Comparison of ENCODE assay signal across 15 cellular contexts in genomic region chr6:36692861-36693702, GRCh38. TPM values are rescaled to one million over a fixed set of nuclear protein-coding genes. Genes with fewer than 3 reads are reported as not detected.
DNase-seq lines count a peak whose midpoint lies in the region; ATAC-seq and TF ChIP-seq lines count a peak whose summit lies in the region.
"Had no signal": no experiment of that assay in that cellular context is flagged by ENCODE, and none has a peak within 500 bp of the region (broad histone marks: within the 10 kb centered on the region; RNA-seq: fewer than 3 reads in every experiment).

No MANE protein-coding gene starts in this region.

- DNase-seq in Right ventricle myocardium superior, result peak; percentile 84
- no peak for DNase-seq in cardiac septum (ENCODE audit: low spot score)
- DNase-seq in cerebellar cortex (ENCODE audit: low spot score), result peak; percentile 80
- DNase-seq in memory B cell (ENCODE audit: low spot score in 2 of 2), result no peak
- DNase-seq in upper lobe of right lung, result peak; percentile 70
- DNase-seq in OCI-M1 (lab: John Stamatoyannopoulos, UW), result no peak
- DNase-seq: activated T-cell treated with anti-CD3 and anti-CD28 coated beads, Interleukin-2, amount 50 U/mL, for 1 hour; BE2C; mesenchymal stem cell had no signal

- intact Hi-C loops in Right ventricle myocardium superior (cut with DNase I) (no loop called here), cardiac septum (cut with DNase I) (no loop called here), upper lobe of right lung (cut with DNase I) (loop anchor here (5.0 kb wide), 1 partner anchor 64 kb away; no protein-coding TSS in a partner anchor)

- H3K36me3 ChIP-seq in upper lobe of right lung, result no peaks in the 10 kb centered on the region
- H3K36me3 ChIP-seq: BE2C, HAP-1 had no signal

- H3K4me3 Mint-ChIP-seq in memory B cell, result no peak overlapping the region
- H3K4me3 Mint-ChIP-seq: brain had no signal

- H3K27me3 ChIP-seq in upper lobe of right lung, result no peaks in the 10 kb centered on the region
- H3K27me3 ChIP-seq: BE2C, hepatocyte had no signal

- no peak overlapping the region for H3K27ac ChIP-seq in upper lobe of right lung
- H3K27ac ChIP-seq: hepatocyte had no signal

- H3K4me1 ChIP-seq in upper lobe of right lung, result peaks cover 8% of the 10 kb centered on the region
- H3K4me1 ChIP-seq: BE2C, HAP-1 had no signal

- H3K4me1 Mint-ChIP-seq in memory B cell, result peaks cover 72% of the 10 kb centered on the region
- H3K4me1 Mint-ChIP-seq: brain had no signal

- peak; percentile 90 for ATAC-seq in Right ventricle myocardium superior (ENCODE audit: poor library complexity)
- no peak for ATAC-seq in memory B cell (ENCODE audit: low read depth)
- peak; percentile 67 for ATAC-seq in upper lobe of right lung
- no peak for ATAC-seq in GM21619 (IDR thresholded peaks at IDR 0.05; ENCODE audit: unreplicated experiment)
- no peak for ATAC-seq in GM21367 (IDR thresholded peaks at IDR 0.05; ENCODE audit: unreplicated experiment)

- no peak overlapping the region for H3K4me3 ChIP-seq in upper lobe of right lung
- H3K4me3 ChIP-seq: HAP-1, hepatocyte had no signal

- no peaks in the 10 kb centered on the region for H3K9me3 Mint-ChIP-seq in memory B cell

- H3K36me3 Mint-ChIP-seq in memory B cell, result peaks cover 2% of the 10 kb centered on the region
- H3K36me3 Mint-ChIP-seq: brain had no signal

- no peaks in the 10 kb centered on the region for H3K27me3 Mint-ChIP-seq in memory B cell
- H3K27me3 Mint-ChIP-seq: brain had no signal

- H3K9me3 ChIP-seq in upper lobe of right lung, result no peaks in the 10 kb centered on the region
- H3K9me3 ChIP-seq: BE2C, HAP-1 had no signal

- peak overlapping the region; percentile 91 for H3K27ac Mint-ChIP-seq in memory B cell

- TF ChIP-seq CTCF in upper lobe of right lung (IDR thresholded peaks at IDR 0.05), result no peak

RNA-seq across cellular contexts. Expression of gene RAB44, which starts 4.5 kb away (rescaled TPM):
- total RNA-seq in Right ventricle myocardium superior (not detected), cardiac septum (0.11 TPM), upper lobe of right lung (0.96 TPM)
- total RNA-seq: hepatocyte, NCI-H460 had no signal

RNA-seq across cellular contexts. Expression of gene CDKN1A, which starts 14.6 kb away (rescaled TPM):
- 54.5 TPM for total RNA-seq in Right ventricle myocardium superior
- 113 TPM for total RNA-seq in cardiac septum
- total RNA-seq in upper lobe of right lung, result 151 TPM

Comparison
In these comparisons a context has a peak if more than half of its experiments do, and no peak if none do; other contexts are left out.
1. DNase-seq: peak in Right ventricle myocardium superior (single experiment), cerebellar cortex (single experiment) and upper lobe of right lung (single experiment); none in cardiac septum (single experiment), memory B cell (0 of 2) and OCI-M1 (single experiment).
2. ATAC-seq: peak in Right ventricle myocardium superior (single experiment) and upper lobe of right lung (single experiment); none in memory B cell (single experiment), GM21619 (single experiment) and GM21367 (single experiment).